In genomic region chr11:30683176-30683575, GRCh38 we compare ENCODE assay signal across 18 cellular contexts.
"Had no signal": no experiment of that assay in that cellular context is flagged by ENCODE, and none has a peak within 500 bp of the region (broad histone marks: within the 10 kb centered on the region; RNA-seq: fewer than 3 reads in every experiment).

No MANE protein-coding gene starts in this region.

- H3K4me1 ChIP-seq: gastroesophageal sphincter, heart right ventricle, neural progenitor cell, parathyroid adenoma, spleen, thyroid gland had no signal

- DNase-seq: activated CD4-positive, alpha-beta T cell treated with anti-CD3 and anti-CD28 coated beads for 1 hour; activated CD4-positive, alpha-beta T cell treated with anti-CD3 and anti-CD28 coated beads, Interleukin-2, amount 50 U/mL, for 4 hours; activated gamma-delta T cell treated with Interleukin-2 at 50 U/mL for 16 hours; amniotic stem cell; caudate nucleus; endodermal cell; immature natural killer cell; left ventricle myocardium superior; spleen; stimulated activated naive B cell treated with anti-CD40 and anti-IgM and Interleukin-4, amounts not matched to agents 10 μg/mL and 1 μg/mL and 100 μg/mL, for 72 hours; T-helper 2 cell; thyroid gland; WERI-Rb-1 had no signal

- H3K27ac ChIP-seq: gastroesophageal sphincter, heart right ventricle, neural progenitor cell, parathyroid adenoma, spleen, thyroid gland, WERI-Rb-1 had no signal

- H3K9me3 ChIP-seq: gastroesophageal sphincter, thyroid gland had no signal

- H3K36me3 ChIP-seq: gastroesophageal sphincter, heart right ventricle, neural progenitor cell, spleen, thyroid gland, WERI-Rb-1 had no signal

- H3K27me3 ChIP-seq: gastroesophageal sphincter, heart right ventricle, neural progenitor cell, thyroid gland had no signal

- ATAC-seq: gastroesophageal sphincter; left ventricle myocardium superior; sciatic nerve; stimulated activated naive B cell treated with anti-CD40 and anti-IgM and Interleukin-4, amounts not matched to agents 10 μg/mL and 1 μg/mL and 100 μg/mL, for 72 hours had no signal

- H3K4me3 ChIP-seq: gastroesophageal sphincter, heart right ventricle, neural progenitor cell, spleen, thyroid gland had no signal
